ENCODE assay signal across 8 cellular contexts in genomic region chr5:68288756-68289134, GRCh38.
DNase-seq lines count a peak whose midpoint lies in the region; ATAC-seq and TF ChIP-seq lines count a peak whose summit lies in the region.

No MANE protein-coding gene starts in this region.

- H3K36me3 Mint-ChIP-seq in Caco-2 (ENCODE audit: insufficient read depth, unreplicated experiment) (peaks cover 26% of the 10 kb centered on the region), memory B cell (peaks cover 7% of the 10 kb centered on the region)

- H3K4me3 ChIP-seq in Caco-2 (ENCODE audit: low read depth, low read length) = peak overlapping the region; percentile 42
- H3K4me3 ChIP-seq in MM.1S (ENCODE audit: low read length) = peak overlapping the region; percentile 71
- peak overlapping the region; percentile 56 for H3K4me3 ChIP-seq in choroid plexus epithelial cell (ENCODE audit: low read depth, low read length)
- H3K4me3 ChIP-seq in upper lobe of right lung = peak overlapping the region; percentile 56

- H3K36me3 ChIP-seq in Caco-2 (ENCODE audit: control insufficient read depth, insufficient read depth, low read length) (peaks cover 2% of the 10 kb centered on the region), MM.1S (replicated peaks; ENCODE audit: insufficient read depth, low read length) (no peaks in the 10 kb centered on the region; the same call in 1 of the 2 replicates), upper lobe of right lung (peaks cover 38% of the 10 kb centered on the region)

- H3K27ac ChIP-seq in MM.1S (ENCODE audit: low read length) (peak overlapping the region; percentile 93), upper lobe of right lung (peak overlapping the region; percentile 80)

- intact Hi-C loops in Caco-2 (cut with micrococcal nuclease; ENCODE audit: unreplicated experiment) = loop anchor here (5.0 to 10.0 kb wide), 5 partner anchors 34 to 456 kb away; no protein-coding TSS in a partner anchor
- intact Hi-C loops in upper lobe of right lung (cut with DNase I) = loop anchor here (10.0 kb wide), 1 partner anchor 166 kb away; no protein-coding TSS in a partner anchor

- peak; percentile 1 for ATAC-seq in GM21528 (IDR thresholded peaks at IDR 0.05; ENCODE audit: low FRiP score, unreplicated experiment)
- ATAC-seq in memory B cell (ENCODE audit: low read depth) = peak; percentile 18
- peak; percentile 12 for ATAC-seq in upper lobe of right lung

- H3K27me3 Mint-ChIP-seq in Caco-2 (ENCODE audit: insufficient read depth, unreplicated experiment) (no peaks in the 10 kb centered on the region), memory B cell (no peaks in the 10 kb centered on the region)

- TF ChIP-seq CTCF in Caco-2 (IDR thresholded peaks at IDR 0.05; ENCODE audit: insufficient read depth in 1 of 2, low read depth in 1 of 2, low read length in 1 of 2, severe bottlenecking in 1 of 2, unreplicated experiment in 1 of 2) (no peak), MM.1S (IDR thresholded peaks at IDR 0.05; ENCODE audit: low read length) (no peak), choroid plexus epithelial cell (conservative IDR thresholded peaks at IDR 0.05; ENCODE audit: low read depth, low read length) (no peak), upper lobe of right lung (IDR thresholded peaks at IDR 0.05) (no peak)

- POLR2A ChIA-PET in Caco-2 (lab: Charles Lee) = interaction anchor here (0.6 kb wide), 1 partner anchor 1166 kb away, joined by 3 read pairs; no protein-coding TSS in a partner anchor

- DNase-seq in Caco-2 (no peak), MM.1S (no peak), choroid plexus epithelial cell (ENCODE audit: low read depth) (no peak), memory B cell (ENCODE audit: low spot score in 2 of 2) (no peak), upper lobe of right lung (no peak), NCI-H1436 treated with DMSO at 0.1 percent for 48 hours (lab: John Stamatoyannopoulos, UW) (no peak), NCI-H1092 (lab: John Stamatoyannopoulos, UW) (no peak)

- H4K20me1 ChIP-seq in MM.1S (ENCODE audit: insufficient read depth, low read length) = no peaks in the 10 kb centered on the region

- H3K79me2 ChIP-seq in MM.1S (ENCODE audit: low read length) = peaks cover 3% of the 10 kb centered on the region; the same call in 1 of the 2 replicates

- H2AFZ ChIP-seq in MM.1S (ENCODE audit: low read length) = peak overlapping the region; percentile 74

- peak overlapping the region; percentile 88 for H3K4me3 Mint-ChIP-seq in Caco-2 (ENCODE audit: unreplicated experiment)
- peak overlapping the region; percentile 87 for H3K4me3 Mint-ChIP-seq in memory B cell

- H3K9me3 Mint-ChIP-seq in Caco-2 (ENCODE audit: unreplicated experiment) = no peaks in the 10 kb centered on the region
- no peaks in the 10 kb centered on the region for H3K9me3 Mint-ChIP-seq in memory B cell

- peak overlapping the region; percentile 62 for H3K9ac ChIP-seq in MM.1S (ENCODE audit: low read length)

- H3F3A ChIP-seq in MM.1S (ENCODE audit: insufficient read depth, low read length) = peaks cover 38% of the 10 kb centered on the region

- H3K9me3 ChIP-seq in Caco-2 (no peaks in the 10 kb centered on the region), MM.1S (replicated peaks; ENCODE audit: insufficient read depth, low read length) (no peaks in the 10 kb centered on the region), upper lobe of right lung (no peaks in the 10 kb centered on the region)

- peaks cover 29% of the 10 kb centered on the region for H3K4me1 ChIP-seq in Caco-2
- H3K4me1 ChIP-seq in MM.1S (ENCODE audit: low read length) = peaks cover 37% of the 10 kb centered on the region
- peaks cover 76% of the 10 kb centered on the region for H3K4me1 ChIP-seq in upper lobe of right lung

- H3K4me2 ChIP-seq in MM.1S (ENCODE audit: low read depth, low read length) = peak overlapping the region; percentile 93

- CTCF ChIA-PET in Caco-2 (lab: Charles Lee) = interaction anchor here (0.7 kb wide), 1 partner anchor 74 kb away, joined by 3 read pairs; the partner anchor contains the start of gene PIK3R1

- H3K9me2 ChIP-seq in MM.1S (replicated peaks; ENCODE audit: insufficient read depth, low read length) = no peaks in the 10 kb centered on the region

- H3K27me3 ChIP-seq in Caco-2 (replicated peaks; ENCODE audit: control insufficient read depth, insufficient read depth, low read length) (no peaks in the 10 kb centered on the region), MM.1S (replicated peaks; ENCODE audit: insufficient read depth, low read length) (no peaks in the 10 kb centered on the region), upper lobe of right lung (no peaks in the 10 kb centered on the region)

- H3K27ac Mint-ChIP-seq in Caco-2 (ENCODE audit: unreplicated experiment) (peak overlapping the region; percentile 83), memory B cell (no peak overlapping the region)

- TSS peak; percentile 10 for BruUV-seq in Caco-2 (replicated peaks; lab: Mats Ljungman, UMichigan)

- peaks cover 40% of the 10 kb centered on the region for H3K4me1 Mint-ChIP-seq in Caco-2 (ENCODE audit: low read depth, unreplicated experiment)
- H3K4me1 Mint-ChIP-seq in memory B cell = peaks cover 25% of the 10 kb centered on the region
